In the genomic region with DNA sequence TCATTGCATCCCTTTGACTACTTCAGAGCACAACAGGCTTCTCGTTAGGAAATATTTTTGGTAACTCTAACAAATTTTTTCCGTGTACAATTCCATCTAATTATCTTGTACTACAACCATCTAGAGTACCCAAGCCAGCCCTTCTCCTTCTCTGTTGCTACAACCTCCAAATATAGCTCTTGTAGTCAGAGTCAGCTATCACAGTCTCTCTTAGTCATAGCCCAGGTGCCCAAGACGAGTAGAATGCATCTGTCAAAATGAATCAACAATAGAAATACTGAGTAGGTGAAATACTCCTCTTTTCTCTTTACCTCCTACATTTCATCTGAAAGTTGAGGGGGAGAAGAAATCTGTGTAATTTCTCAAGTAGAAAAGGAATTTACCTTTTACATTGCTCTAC, we compare ENCODE assay signal across 16 cellular contexts.
DNase-seq lines count a peak whose midpoint lies in the region; ATAC-seq and TF ChIP-seq lines count a peak whose summit lies in the region.
"Had no signal": no experiment of that assay in that cellular context is flagged by ENCODE, and none has a peak within 500 bp of the region (broad histone marks: within the 10 kb centered on the region; RNA-seq: fewer than 3 reads in every experiment).

No MANE protein-coding gene starts in this region.

- H3K27me3 ChIP-seq in SK-N-SH (ENCODE audit: insufficient read depth) (no peaks in the 10 kb centered on the region), left ventricle myocardium inferior (ENCODE audit: low read depth) (no peaks in the 10 kb centered on the region), prostate gland (replicated peaks; ENCODE audit: insufficient read depth) (no peaks in the 10 kb centered on the region)
- H3K27me3 ChIP-seq: colonic mucosa, upper lobe of right lung had no signal

- H3F3A ChIP-seq in SK-N-SH (replicated peaks; ENCODE audit: insufficient read depth): no peaks in the 10 kb centered on the region

- peak in 1 of 2 experiments; percentile 24; a peak in 1 of 4 replicates for TF ChIP-seq EP300 in SK-N-SH (IDR thresholded peaks at IDR 0.05; ENCODE audit: borderline replicate concordance in 1 of 2, low read depth in 1 of 2, low read length in 1 of 2)

- no peak overlapping the region for H3K27ac Mint-ChIP-seq in activated T-cell treated with anti-CD3 and anti-CD28 coated beads, Interleukin-2, amount 50 U/mL, for 72 hours
- H3K27ac Mint-ChIP-seq in activated T-cell treated with anti-CD3 and anti-CD28 coated beads, Interleukin-2, amount 50 U/mL, for 24 hours: no peak overlapping the region
- H3K27ac Mint-ChIP-seq in stimulated activated naive B cell treated with anti-CD40 and anti-IgM and Interleukin-4, amounts not matched to agents 10 μg/mL and 1 μg/mL and 100 μg/mL, for 72 hours: no peak overlapping the region
- H3K27ac Mint-ChIP-seq in natural killer cell treated with Interleukin-12 subunit alpha and Interleukin-12 subunit beta and Interleukin-15 and Interleukin-18, amount 100 ng/mL, for 72 hours: peak overlapping the region in 1 of 2 donors; percentile 64
- H3K27ac Mint-ChIP-seq: activated naive CD4-positive, alpha-beta T cell treated with anti-CD3 and anti-CD28 coated beads, Interleukin-2, amount 50 U/mL, for 72 hours; nephron progenitor cell had no signal

- H3K4me3 Mint-ChIP-seq in activated T-cell treated with anti-CD3 and anti-CD28 coated beads, Interleukin-2, amount 50 U/mL, for 72 hours: peak overlapping the region in 1 of 2 donors; percentile 0
- H3K4me3 Mint-ChIP-seq in activated T-cell treated with anti-CD3 and anti-CD28 coated beads, Interleukin-2, amount 50 U/mL, for 24 hours: no peak overlapping the region
- no peak overlapping the region for H3K4me3 Mint-ChIP-seq in stimulated activated naive B cell treated with anti-CD40 and anti-IgM and Interleukin-4, amounts not matched to agents 10 μg/mL and 1 μg/mL and 100 μg/mL, for 72 hours
- H3K4me3 Mint-ChIP-seq in natural killer cell treated with Interleukin-12 subunit alpha and Interleukin-12 subunit beta and Interleukin-15 and Interleukin-18, amount 100 ng/mL, for 72 hours: no peak overlapping the region
- H3K4me3 Mint-ChIP-seq: nephron progenitor cell had no signal

- H3K9me3 Mint-ChIP-seq in activated T-cell treated with anti-CD3 and anti-CD28 coated beads, Interleukin-2, amount 50 U/mL, for 72 hours: peaks cover 2% of the 10 kb centered on the region in 2 donors
- H3K9me3 Mint-ChIP-seq in activated T-cell treated with anti-CD3 and anti-CD28 coated beads, Interleukin-2, amount 50 U/mL, for 24 hours: peaks cover 9% of the 10 kb centered on the region
- H3K9me3 Mint-ChIP-seq in stimulated activated naive B cell treated with anti-CD40 and anti-IgM and Interleukin-4, amounts not matched to agents 10 μg/mL and 1 μg/mL and 100 μg/mL, for 72 hours: no peaks in the 10 kb centered on the region
- H3K9me3 Mint-ChIP-seq in natural killer cell treated with Interleukin-12 subunit alpha and Interleukin-12 subunit beta and Interleukin-15 and Interleukin-18, amount 100 ng/mL, for 72 hours: peaks cover 3% of the 10 kb centered on the region
- H3K9me3 Mint-ChIP-seq: nephron progenitor cell had no signal

- peaks cover 23% of the 10 kb centered on the region for H3K4me1 Mint-ChIP-seq in activated T-cell treated with anti-CD3 and anti-CD28 coated beads, Interleukin-2, amount 50 U/mL, for 72 hours (ENCODE audit: low read depth)
- H3K4me1 Mint-ChIP-seq in activated T-cell treated with anti-CD3 and anti-CD28 coated beads, Interleukin-2, amount 50 U/mL, for 24 hours (ENCODE audit: low read depth): peaks cover 25% of the 10 kb centered on the region
- peaks cover 9 to 18% of the 10 kb centered on the region in 2 donors for H3K4me1 Mint-ChIP-seq in stimulated activated naive B cell treated with anti-CD40 and anti-IgM and Interleukin-4, amounts not matched to agents 10 μg/mL and 1 μg/mL and 100 μg/mL, for 72 hours
- peaks cover 7 to 18% of the 10 kb centered on the region in 2 donors for H3K4me1 Mint-ChIP-seq in natural killer cell treated with Interleukin-12 subunit alpha and Interleukin-12 subunit beta and Interleukin-15 and Interleukin-18, amount 100 ng/mL, for 72 hours (ENCODE audit: low read depth in 2 of 2)

- POLR2A ChIA-PET in SK-N-SH (lab: Yijun Ruan, JAX): no interaction called here

- peak; percentile 2 to 5 for DNase-seq in activated T-cell treated with anti-CD3 and anti-CD28 coated beads, Interleukin-2, amount 50 U/mL, for 72 hours
- no peak for DNase-seq in activated T-cell treated with anti-CD3 and anti-CD28 coated beads, Interleukin-2, amount 50 U/mL, for 24 hours
- no peak for DNase-seq in SK-N-SH
- DNase-seq in left ventricle myocardium inferior: no peak
- DNase-seq in stimulated activated naive B cell treated with anti-CD40 and anti-IgM and Interleukin-4, amounts not matched to agents 10 μg/mL and 1 μg/mL and 100 μg/mL, for 72 hours: no peak
- no peak for DNase-seq in NCI-H1092 (lab: John Stamatoyannopoulos, UW)
- no peak for DNase-seq in natural killer cell treated with Interleukin-12 subunit alpha and Interleukin-12 subunit beta and Interleukin-15 and Interleukin-18, amount 100 ng/mL, for 72 hours (ENCODE audit: low spot score)
- DNase-seq in prostate gland (ENCODE audit: low spot score): no peak
- DNase-seq: activated CD4-positive, alpha-beta T cell treated with anti-CD3 and anti-CD28 coated beads, Interleukin-2, amount 50 U/mL, for 48 hours; colonic mucosa; NCI-H187 treated with DMSO at 0.1 percent for 48 hours; nephron progenitor cell; T-helper 2 cell; upper lobe of right lung had no signal

- no peaks in the 10 kb centered on the region for H3K36me3 Mint-ChIP-seq in activated T-cell treated with anti-CD3 and anti-CD28 coated beads, Interleukin-2, amount 50 U/mL, for 72 hours (ENCODE audit: insufficient read depth in 2 of 2)
- no peaks in the 10 kb centered on the region for H3K36me3 Mint-ChIP-seq in activated T-cell treated with anti-CD3 and anti-CD28 coated beads, Interleukin-2, amount 50 U/mL, for 24 hours (ENCODE audit: low read depth)
- no peaks in the 10 kb centered on the region for H3K36me3 Mint-ChIP-seq in stimulated activated naive B cell treated with anti-CD40 and anti-IgM and Interleukin-4, amounts not matched to agents 10 μg/mL and 1 μg/mL and 100 μg/mL, for 72 hours
- no peaks in the 10 kb centered on the region for H3K36me3 Mint-ChIP-seq in natural killer cell treated with Interleukin-12 subunit alpha and Interleukin-12 subunit beta and Interleukin-15 and Interleukin-18, amount 100 ng/mL, for 72 hours
- H3K36me3 Mint-ChIP-seq: activated naive CD4-positive, alpha-beta T cell treated with anti-CD3 and anti-CD28 coated beads, Interleukin-2, amount 50 U/mL, for 72 hours had no signal

- H3K27ac ChIP-seq in SK-N-SH (ENCODE audit: low read depth in 2 of 2, low read length in 1 of 2): peak overlapping the region in 1 of 2 experiments; percentile 64; a peak in 2 of 4 replicates
- peak overlapping the region; percentile 36 for H3K27ac ChIP-seq in left ventricle myocardium inferior (replicated peaks)
- H3K27ac ChIP-seq in prostate gland: no peak overlapping the region
- H3K27ac ChIP-seq: colonic mucosa, upper lobe of right lung had no signal

- H3K36me3 ChIP-seq in SK-N-SH (replicated peaks in 1 of 2; ENCODE audit: control insufficient read depth in 1 of 2, insufficient read depth in 2 of 2, low read length in 1 of 2): no peaks in the 10 kb centered on the region
- no peaks in the 10 kb centered on the region for H3K36me3 ChIP-seq in left ventricle myocardium inferior
- no peaks in the 10 kb centered on the region for H3K36me3 ChIP-seq in prostate gland
- H3K36me3 ChIP-seq: colonic mucosa, HAP-1, upper lobe of right lung had no signal

- peaks cover 5% of the 10 kb centered on the region for H3K27me3 Mint-ChIP-seq in activated T-cell treated with anti-CD3 and anti-CD28 coated beads, Interleukin-2, amount 50 U/mL, for 72 hours (ENCODE audit: low read depth)
- peaks cover 3% of the 10 kb centered on the region for H3K27me3 Mint-ChIP-seq in activated T-cell treated with anti-CD3 and anti-CD28 coated beads, Interleukin-2, amount 50 U/mL, for 24 hours
- peaks cover 0 to 5% of the 10 kb centered on the region in 2 donors for H3K27me3 Mint-ChIP-seq in stimulated activated naive B cell treated with anti-CD40 and anti-IgM and Interleukin-4, amounts not matched to agents 10 μg/mL and 1 μg/mL and 100 μg/mL, for 72 hours
- no peaks in the 10 kb centered on the region for H3K27me3 Mint-ChIP-seq in natural killer cell treated with Interleukin-12 subunit alpha and Interleukin-12 subunit beta and Interleukin-15 and Interleukin-18, amount 100 ng/mL, for 72 hours

- no peak for TF ChIP-seq CTCF in SK-N-SH (IDR thresholded peaks at IDR 0.05)
- no peak for TF ChIP-seq CTCF in left ventricle myocardium inferior (IDR thresholded peaks at IDR 0.05; ENCODE audit: borderline replicate concordance)
- TF ChIP-seq CTCF in prostate gland (IDR thresholded peaks at IDR 0.05): no peak

- 53% methylated on average over 3 of the region's 3 CpGs for WGBS in SK-N-SH (ENCODE audit: low lambda C conversion rate)
- 53% methylated on average over 3 of the region's 3 CpGs for WGBS in prostate gland

- no peaks in the 10 kb centered on the region for H4K20me1 ChIP-seq in SK-N-SH (ENCODE audit: insufficient read depth)

- no peak overlapping the region for H2AFZ ChIP-seq in SK-N-SH (ENCODE audit: low read depth)

- no peak overlapping the region for H3K9ac ChIP-seq in SK-N-SH

- TF ChIP-seq POLR2A in prostate gland (IDR thresholded peaks at IDR 0.05): no peak

- CTCF ChIA-PET in SK-N-SH (lab: Yijun Ruan, JAX): interaction anchor here (1.0 to 1.2 kb wide), 3 partner anchors 8 to 76 kb away, joined by 3 to 4 read pairs (median 3); no protein-coding TSS in a partner anchor

- no peak for TF ChIP-seq RAD21 in SK-N-SH (IDR thresholded peaks at IDR 0.05; ENCODE audit: low read length)

- H3K4me2 ChIP-seq in SK-N-SH: no peak overlapping the region

- H3K9me3 ChIP-seq in SK-N-SH (no peaks in the 10 kb centered on the region), left ventricle myocardium inferior (replicated peaks) (no peaks in the 10 kb centered on the region), prostate gland (no peaks in the 10 kb centered on the region)
- H3K9me3 ChIP-seq: colonic mucosa, HAP-1, upper lobe of right lung had no signal

- intact Hi-C loops in left ventricle myocardium inferior (cut with micrococcal nuclease) (no loop called here), prostate gland (cut with DNase I) (no loop called here)

- H3K9me2 ChIP-seq in SK-N-SH: no peaks in the 10 kb centered on the region

- peak; percentile 85 to 87 for ATAC-seq in activated T-cell treated with anti-CD3 and anti-CD28 coated beads, Interleukin-2, amount 50 U/mL, for 72 hours (replicated peaks in 1 of 2)
- peak; percentile 45 to 76 for ATAC-seq in stimulated activated naive B cell treated with anti-CD40 and anti-IgM and Interleukin-4, amounts not matched to agents 10 μg/mL and 1 μg/mL and 100 μg/mL, for 72 hours (replicated peaks)
- no peak for ATAC-seq in natural killer cell treated with Interleukin-12 subunit alpha and Interleukin-12 subunit beta and Interleukin-15 and Interleukin-18, amount 100 ng/mL, for 72 hours
- ATAC-seq: upper lobe of right lung had no signal

- H3K4me1 ChIP-seq in SK-N-SH (ENCODE audit: control insufficient read depth in 1 of 2, insufficient read depth in 2 of 2, low read depth in 1 of 2, low read length in 1 of 2): peaks cover 0 to 17% of the 10 kb centered on the region in 2 experiments; a peak in 2 of 4 replicates
- peaks cover 14% of the 10 kb centered on the region for H3K4me1 ChIP-seq in left ventricle myocardium inferior
- no peaks in the 10 kb centered on the region for H3K4me1 ChIP-seq in prostate gland (replicated peaks)
- H3K4me1 ChIP-seq: colonic mucosa, HAP-1, upper lobe of right lung had no signal

- H3K4me3 ChIP-seq in SK-N-SH (ENCODE audit: low read depth in 2 of 2, low read length in 1 of 2) (no peak overlapping the region), left ventricle myocardium inferior (no peak overlapping the region), prostate gland (no peak overlapping the region)
- H3K4me3 ChIP-seq: colonic mucosa, HAP-1, upper lobe of right lung had no signal

- no peaks in the 10 kb centered on the region for H3K79me2 ChIP-seq in SK-N-SH (ENCODE audit: insufficient read depth)

Comparison
In these comparisons a context has a peak if more than half of its experiments do, and no peak if none do; other contexts are left out.
1. DNase-seq: peak in activated T-cell treated with anti-CD3 and anti-CD28 coated beads, Interleukin-2, amount 50 U/mL, for 72 hours (2 of 2); none in activated T-cell treated with anti-CD3 and anti-CD28 coated beads, Interleukin-2, amount 50 U/mL, for 24 hours (single experiment), SK-N-SH (single experiment), left ventricle myocardium inferior (single experiment), stimulated activated naive B cell treated with anti-CD40 and anti-IgM and Interleukin-4, amounts not matched to agents 10 μg/mL and 1 μg/mL and 100 μg/mL, for 72 hours (single experiment), NCI-H1092 (single experiment), natural killer cell treated with Interleukin-12 subunit alpha and Interleukin-12 subunit beta and Interleukin-15 and Interleukin-18, amount 100 ng/mL, for 72 hours (single experiment) and prostate gland (single experiment).
2. ATAC-seq: peak in activated T-cell treated with anti-CD3 and anti-CD28 coated beads, Interleukin-2, amount 50 U/mL, for 72 hours (2 of 2) and stimulated activated naive B cell treated with anti-CD40 and anti-IgM and Interleukin-4, amounts not matched to agents 10 μg/mL and 1 μg/mL and 100 μg/mL, for 72 hours (2 of 2); none in natural killer cell treated with Interleukin-12 subunit alpha and Interleukin-12 subunit beta and Interleukin-15 and Interleukin-18, amount 100 ng/mL, for 72 hours (0 of 2).